ENCODE assay signal across 8 cellular contexts in the genomic region with DNA sequence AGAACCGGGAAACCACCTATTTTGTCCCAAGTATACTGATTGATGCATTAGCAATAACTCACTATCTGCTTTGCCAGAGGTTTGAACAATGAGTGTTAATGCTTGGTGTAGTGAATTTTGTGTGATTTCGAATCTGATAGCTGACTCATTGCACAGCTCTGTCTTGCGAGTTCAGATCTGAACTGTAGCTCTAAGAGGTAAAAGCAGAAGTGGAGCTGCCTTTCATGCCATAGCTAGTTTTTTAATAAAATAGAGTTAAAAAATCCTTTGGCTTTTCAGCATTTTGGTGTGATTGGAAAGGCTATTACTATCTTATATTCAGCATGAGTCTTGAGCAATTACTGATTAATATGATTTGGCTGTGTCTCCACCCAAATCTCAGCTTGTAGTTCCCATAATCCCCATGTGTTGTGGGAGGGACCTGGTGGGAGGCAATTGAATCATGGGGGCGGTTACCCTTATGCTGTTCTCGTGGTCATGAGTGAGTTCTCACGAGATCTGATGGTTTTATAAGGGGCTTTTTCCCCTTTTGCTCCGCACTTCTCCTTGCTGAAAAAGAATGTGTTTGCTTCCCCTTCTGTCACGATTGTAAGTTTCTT. TPM values are rescaled to one million over a fixed set of nuclear protein-coding genes. Genes with fewer than 3 reads are reported as not detected.
DNase-seq lines count a peak whose midpoint lies in the region; ATAC-seq and TF ChIP-seq lines count a peak whose summit lies in the region.

No MANE protein-coding gene starts in this region.

- H3K4me1 ChIP-seq in IMR-90 (ENCODE audit: control insufficient read depth, insufficient read depth, low read length) (peaks cover 9% of the 10 kb centered on the region), mesendoderm (ENCODE audit: control insufficient read depth, low read depth, low read length) (no peaks in the 10 kb centered on the region)

- no peak overlapping the region for H4K8ac ChIP-seq in IMR-90 (ENCODE audit: low read depth in 2 of 2, low read length in 2 of 2)
- H4K8ac ChIP-seq in mesendoderm (ENCODE audit: low read depth, low read length) = no peak overlapping the region

- H3K23ac ChIP-seq in IMR-90 (ENCODE audit: low read depth, low read length) (no peak overlapping the region), mesendoderm (ENCODE audit: low read length) (no peak overlapping the region)

- ATAC-seq in GM21529 (IDR thresholded peaks at IDR 0.05; ENCODE audit: unreplicated experiment) (peak; percentile 86), IMR-90 (ENCODE audit: low read depth) (no peak), esophagus mucosa (peak; percentile 53)

- H3K4me2 ChIP-seq in IMR-90 (ENCODE audit: low read depth, low read length) (no peak overlapping the region), mesendoderm (ENCODE audit: low read length) (no peak overlapping the region)

- no peak for TF ChIP-seq RAD21 in IMR-90 (IDR thresholded peaks at IDR 0.05; ENCODE audit: low read length)

- intact Hi-C loops in IMR-90 (cut with micrococcal nuclease) = no loop called here

- peaks cover 35% of the 10 kb centered on the region for H3K79me2 ChIP-seq in mesendoderm (ENCODE audit: control insufficient read depth, insufficient read depth, low read length)

- H3K36me3 ChIP-seq in IMR-90 (ENCODE audit: control insufficient read depth, insufficient read depth, low read length) (peaks cover 5% of the 10 kb centered on the region), mesendoderm (ENCODE audit: control insufficient read depth, insufficient read depth, low read length) (no peaks in the 10 kb centered on the region)

- no peak for TF ChIP-seq POLR2A in IMR-90 (IDR thresholded peaks at IDR 0.05; ENCODE audit: low read depth, low read length)

- in situ Hi-C loops in IMR-90 (cut with MboI; ENCODE audit: low sequenced_read_pairs) = no loop called here

- H2BK5ac ChIP-seq in IMR-90 (ENCODE audit: low read depth, low read length, poor library complexity, severe bottlenecking) = no peak overlapping the region
- H2BK5ac ChIP-seq in mesendoderm (ENCODE audit: low read length) = no peak overlapping the region

- WGBS in IMR-90 (ENCODE audit: extremely low coverage in 2 of 2, insufficient read length in 1 of 2), 2 experiments = 100% methylated on average over 1 of the region's 8 CpGs; no CpG with 5 or more reads in 1 of the 2 experiments
- WGBS in mesendoderm (ENCODE audit: extremely low coverage, insufficient coverage, low lambda C conversion rate) = no CpG with 5 or more reads among the region's 8 CpGs

- H4K5ac ChIP-seq in IMR-90 (ENCODE audit: low read depth, low read length) (no peak overlapping the region), mesendoderm (ENCODE audit: low read length) (no peak overlapping the region)

- H3K4ac ChIP-seq in IMR-90 (ENCODE audit: low read depth, low read length) (no peak overlapping the region), mesendoderm (ENCODE audit: low read depth, low read length) (no peak overlapping the region)

- TF ChIP-seq CTCF in IMR-90 (conservative IDR thresholded peaks at IDR 0.05; ENCODE audit: low read depth, low read length) = no peak

- H3K9me3 ChIP-seq in IMR-90 (ENCODE audit: control insufficient read depth, insufficient read depth, low read length) = no peaks in the 10 kb centered on the region

- peak; percentile 81 for DNase-seq in ELR (ENCODE audit: low read depth)
- DNase-seq in IMR-90 = peak; percentile 40
- DNase-seq in OCI-M2 (lab: John Stamatoyannopoulos, UW; ENCODE audit: unreplicated experiment) = no peak
- DNase-seq in mesendoderm = no peak
- DNase-seq in NCI-H524 treated with DMSO at 0.1 percent for 48 hours (lab: John Stamatoyannopoulos, UW) = no peak
- DNase-seq in iPS-NIHi7 (ENCODE audit: extremely low spot score) = no peak

- H3K4me3 ChIP-seq in IMR-90 (ENCODE audit: insufficient read depth, low read depth, low read length) (no peak overlapping the region), mesendoderm (ENCODE audit: low read length) (no peak overlapping the region)

- H2BK15ac ChIP-seq in IMR-90 (ENCODE audit: low read depth, low read length) = no peak overlapping the region
- H2BK15ac ChIP-seq in mesendoderm (replicated peaks; ENCODE audit: low read depth) = no peak overlapping the region

- H2AK9ac ChIP-seq in IMR-90 (replicated peaks; ENCODE audit: low read depth, low read length, poor library complexity) = no peak overlapping the region

- no peak overlapping the region for H3K14ac ChIP-seq in IMR-90 (replicated peaks; ENCODE audit: low read depth, low read length)

- H3K56ac ChIP-seq in IMR-90 (ENCODE audit: extremely low read depth, insufficient read depth, low read length) (no peak overlapping the region), mesendoderm (ENCODE audit: low read length) (no peak overlapping the region)

- H2AFZ ChIP-seq in IMR-90 (replicated peaks; ENCODE audit: low read length, poor library complexity) = no peak overlapping the region

- H3K27ac ChIP-seq in IMR-90 (ENCODE audit: insufficient read depth, low read length) (no peak overlapping the region), mesendoderm (ENCODE audit: low read depth, low read length) (no peak overlapping the region)

- H2AK5ac ChIP-seq in IMR-90 (ENCODE audit: low read depth, low read length) (no peak overlapping the region), mesendoderm (ENCODE audit: low read length) (no peak overlapping the region)

- peaks cover 9% of the 10 kb centered on the region for H3K9me1 ChIP-seq in IMR-90 (ENCODE audit: insufficient read depth, low read length)

- no peak overlapping the region for H4K91ac ChIP-seq in IMR-90 (ENCODE audit: insufficient read depth, low read depth, low read length)

- H3K27me3 ChIP-seq in IMR-90 (ENCODE audit: control insufficient read depth, insufficient read depth, low read length) (no peaks in the 10 kb centered on the region), mesendoderm (ENCODE audit: insufficient read depth, low read length, poor library complexity) (no peaks in the 10 kb centered on the region)

- H3K79me1 ChIP-seq in IMR-90 (ENCODE audit: low read depth in 1 of 2, low read length in 2 of 2) = peaks cover 31 to 73% of the 10 kb centered on the region in 2 experiments
- peaks cover 17% of the 10 kb centered on the region for H3K79me1 ChIP-seq in mesendoderm (ENCODE audit: low read length)

- dilution Hi-C loops in IMR-90 (cut with HindIII; ENCODE audit: low sequenced_read_pairs, unreplicated experiment) = no loop called here

- no TSS peak for BruUV-seq in IMR-90 (replicated peaks; lab: Mats Ljungman, UMichigan)

- H3K18ac ChIP-seq in IMR-90 (ENCODE audit: low read depth, low read length) (no peak overlapping the region), mesendoderm (ENCODE audit: low read length) (no peak overlapping the region)

- H3K9ac ChIP-seq in IMR-90 (ENCODE audit: low read depth, low read length) (no peak overlapping the region), mesendoderm (ENCODE audit: low read length) (no peak overlapping the region)

- CTCF ChIA-PET in IMR-90 (lab: Yijun Ruan, JAX) = interaction anchor here (0.6 kb wide), 1 partner anchor 1795 kb away, joined by 5 read pairs; no protein-coding TSS in a partner anchor

- H2BK120ac ChIP-seq in IMR-90 (ENCODE audit: low read depth, low read length) (no peak overlapping the region), mesendoderm (ENCODE audit: low read depth, low read length) (no peak overlapping the region)

- H2BK20ac ChIP-seq in IMR-90 (ENCODE audit: low read depth, low read length) = no peak overlapping the region

- peaks cover 60% of the 10 kb centered on the region for H4K20me1 ChIP-seq in IMR-90 (ENCODE audit: insufficient read depth, low read length)

- POLR2A ChIA-PET in IMR-90 (lab: Charles Lee; ENCODE audit: unreplicated experiment) = no interaction called here

TF ChIP-seq in IMR-90, 13 proteins besides CTCF, POLR2A, EP300 and RAD21:
- TF ChIP-seq, protein P1, sequence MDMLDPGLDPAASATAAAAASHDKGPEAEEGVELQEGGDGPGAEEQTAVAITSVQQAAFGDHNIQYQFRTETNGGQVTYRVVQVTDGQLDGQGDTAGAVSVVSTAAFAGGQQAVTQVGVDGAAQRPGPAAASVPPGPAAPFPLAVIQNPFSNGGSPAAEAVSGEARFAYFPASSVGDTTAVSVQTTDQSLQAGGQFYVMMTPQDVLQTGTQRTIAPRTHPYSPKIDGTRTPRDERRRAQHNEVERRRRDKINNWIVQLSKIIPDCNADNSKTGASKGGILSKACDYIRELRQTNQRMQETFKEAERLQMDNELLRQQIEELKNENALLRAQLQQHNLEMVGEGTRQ (IDR thresholded peaks at IDR 0.05; ENCODE audit: low read depth, low read length) = no peak
- TF ChIP-seq RFX5 (IDR thresholded peaks at IDR 0.05; ENCODE audit: low read depth, low read length) (no peak), CHD1 (IDR thresholded peaks at IDR 0.05; ENCODE audit: low read depth, low read length) (no peak), SMC3 (IDR thresholded peaks at IDR 0.05; ENCODE audit: low read depth, low read length) (no peak), CEBPB (IDR thresholded peaks at IDR 0.05; ENCODE audit: low read depth, low read length) (no peak), NFE2L2 (IDR thresholded peaks at IDR 0.05; ENCODE audit: low read depth, low read length) (no peak), RCOR1 (IDR thresholded peaks at IDR 0.05; ENCODE audit: insufficient replicate concordance, low read length) (no peak), MAFK (IDR thresholded peaks at IDR 0.05; ENCODE audit: low read depth, low read length) (no peak), FOS (IDR thresholded peaks at IDR 0.05; ENCODE audit: low read depth, low read length) (no peak), MXI1 (IDR thresholded peaks at IDR 0.05; ENCODE audit: borderline replicate concordance, low read depth, low read length) (no peak)
- TF ChIP-seq, protein P2, sequence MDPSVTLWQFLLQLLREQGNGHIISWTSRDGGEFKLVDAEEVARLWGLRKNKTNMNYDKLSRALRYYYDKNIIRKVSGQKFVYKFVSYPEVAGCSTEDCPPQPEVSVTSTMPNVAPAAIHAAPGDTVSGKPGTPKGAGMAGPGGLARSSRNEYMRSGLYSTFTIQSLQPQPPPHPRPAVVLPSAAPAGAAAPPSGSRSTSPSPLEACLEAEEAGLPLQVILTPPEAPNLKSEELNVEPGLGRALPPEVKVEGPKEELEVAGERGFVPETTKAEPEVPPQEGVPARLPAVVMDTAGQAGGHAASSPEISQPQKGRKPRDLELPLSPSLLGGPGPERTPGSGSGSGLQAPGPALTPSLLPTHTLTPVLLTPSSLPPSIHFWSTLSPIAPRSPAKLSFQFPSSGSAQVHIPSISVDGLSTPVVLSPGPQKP (IDR thresholded peaks at IDR 0.05; ENCODE audit: borderline replicate concordance, low read depth, low read length) = no peak

RNA-seq across cellular contexts. Expression of a gene that starts 21.1 kb away (rescaled TPM):
- total RNA-seq in IMR-90 (2012; rRNA removed) (33.2 and 38.6 TPM in 2 replicates), esophagus mucosa (53.5 TPM)
- polyA plus RNA-seq in IMR-90 (2012; rRNA removed) = 37.2 and 41.4 TPM in 2 replicates
- 20.4 and 27.1 TPM in 2 replicates for polyA plus RNA-seq in IMR-90 (2012; cell fraction: cytosol; rRNA removed)
- polyA plus RNA-seq in IMR-90 (2012; cell fraction: nucleus; rRNA removed; ENCODE audit: low replicate concordance) = 24.9 and 43.2 TPM in 2 replicates
- polyA plus RNA-seq in mesendoderm (2013, experiment 1 of 2) = 19.9 TPM
- polyA plus RNA-seq in mesendoderm (2013, experiment 2 of 2) = 19.9 TPM

Comparison
In these comparisons a context has a peak if more than half of its experiments do, and no peak if none do; other contexts are left out.
1. DNase-seq: peak in ELR (single experiment) and IMR-90 (single experiment); none in OCI-M2 (single experiment), mesendoderm (single experiment), NCI-H524 treated with DMSO at 0.1 percent for 48 hours (single experiment) and iPS-NIHi7 (single experiment).